Comparison of ENCODE assay signal across 1 cellular context in the genomic region with DNA sequence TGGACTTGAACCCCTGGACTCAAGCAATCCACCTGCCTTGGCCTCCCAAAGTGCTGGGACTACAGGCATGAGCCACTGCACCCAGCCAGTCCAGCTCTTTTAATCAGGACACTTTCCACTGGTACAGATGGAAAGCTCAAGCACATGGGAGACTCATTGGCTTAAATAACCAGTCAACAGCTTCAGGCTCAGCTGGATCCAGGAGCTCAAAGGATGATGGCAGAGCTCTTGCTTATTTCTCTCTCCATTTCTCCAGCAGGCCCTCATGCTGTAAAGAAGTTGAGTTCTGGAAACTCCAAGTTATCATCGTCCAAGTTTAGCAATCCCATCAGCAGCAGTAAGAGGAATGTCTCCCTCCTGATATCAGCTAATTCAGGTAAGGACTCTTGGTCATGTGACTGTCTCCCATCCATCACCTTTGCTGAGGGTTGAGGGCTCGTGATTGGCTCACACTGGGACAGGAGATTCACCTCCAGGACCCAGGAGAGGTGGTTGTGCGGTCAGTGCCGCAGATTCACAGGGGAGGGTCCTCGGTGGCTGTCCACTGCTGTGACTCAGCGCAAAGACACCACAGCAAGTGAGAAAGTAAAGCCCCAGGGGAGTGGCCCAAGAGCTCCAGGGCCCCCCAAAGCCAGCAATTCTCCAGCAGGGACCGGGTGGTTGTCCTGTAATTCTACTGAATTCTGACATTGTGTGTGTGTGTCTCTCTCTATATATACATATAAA.
TF ChIP-seq lines count a peak whose summit lies in the region.

No MANE protein-coding gene starts in this region.

TF ChIP-seq in K562, 482 proteins besides CTCF, POLR2A, EP300 and RAD21 (continued from another document and continues in another):
- TF ChIP-seq, protein P1, sequence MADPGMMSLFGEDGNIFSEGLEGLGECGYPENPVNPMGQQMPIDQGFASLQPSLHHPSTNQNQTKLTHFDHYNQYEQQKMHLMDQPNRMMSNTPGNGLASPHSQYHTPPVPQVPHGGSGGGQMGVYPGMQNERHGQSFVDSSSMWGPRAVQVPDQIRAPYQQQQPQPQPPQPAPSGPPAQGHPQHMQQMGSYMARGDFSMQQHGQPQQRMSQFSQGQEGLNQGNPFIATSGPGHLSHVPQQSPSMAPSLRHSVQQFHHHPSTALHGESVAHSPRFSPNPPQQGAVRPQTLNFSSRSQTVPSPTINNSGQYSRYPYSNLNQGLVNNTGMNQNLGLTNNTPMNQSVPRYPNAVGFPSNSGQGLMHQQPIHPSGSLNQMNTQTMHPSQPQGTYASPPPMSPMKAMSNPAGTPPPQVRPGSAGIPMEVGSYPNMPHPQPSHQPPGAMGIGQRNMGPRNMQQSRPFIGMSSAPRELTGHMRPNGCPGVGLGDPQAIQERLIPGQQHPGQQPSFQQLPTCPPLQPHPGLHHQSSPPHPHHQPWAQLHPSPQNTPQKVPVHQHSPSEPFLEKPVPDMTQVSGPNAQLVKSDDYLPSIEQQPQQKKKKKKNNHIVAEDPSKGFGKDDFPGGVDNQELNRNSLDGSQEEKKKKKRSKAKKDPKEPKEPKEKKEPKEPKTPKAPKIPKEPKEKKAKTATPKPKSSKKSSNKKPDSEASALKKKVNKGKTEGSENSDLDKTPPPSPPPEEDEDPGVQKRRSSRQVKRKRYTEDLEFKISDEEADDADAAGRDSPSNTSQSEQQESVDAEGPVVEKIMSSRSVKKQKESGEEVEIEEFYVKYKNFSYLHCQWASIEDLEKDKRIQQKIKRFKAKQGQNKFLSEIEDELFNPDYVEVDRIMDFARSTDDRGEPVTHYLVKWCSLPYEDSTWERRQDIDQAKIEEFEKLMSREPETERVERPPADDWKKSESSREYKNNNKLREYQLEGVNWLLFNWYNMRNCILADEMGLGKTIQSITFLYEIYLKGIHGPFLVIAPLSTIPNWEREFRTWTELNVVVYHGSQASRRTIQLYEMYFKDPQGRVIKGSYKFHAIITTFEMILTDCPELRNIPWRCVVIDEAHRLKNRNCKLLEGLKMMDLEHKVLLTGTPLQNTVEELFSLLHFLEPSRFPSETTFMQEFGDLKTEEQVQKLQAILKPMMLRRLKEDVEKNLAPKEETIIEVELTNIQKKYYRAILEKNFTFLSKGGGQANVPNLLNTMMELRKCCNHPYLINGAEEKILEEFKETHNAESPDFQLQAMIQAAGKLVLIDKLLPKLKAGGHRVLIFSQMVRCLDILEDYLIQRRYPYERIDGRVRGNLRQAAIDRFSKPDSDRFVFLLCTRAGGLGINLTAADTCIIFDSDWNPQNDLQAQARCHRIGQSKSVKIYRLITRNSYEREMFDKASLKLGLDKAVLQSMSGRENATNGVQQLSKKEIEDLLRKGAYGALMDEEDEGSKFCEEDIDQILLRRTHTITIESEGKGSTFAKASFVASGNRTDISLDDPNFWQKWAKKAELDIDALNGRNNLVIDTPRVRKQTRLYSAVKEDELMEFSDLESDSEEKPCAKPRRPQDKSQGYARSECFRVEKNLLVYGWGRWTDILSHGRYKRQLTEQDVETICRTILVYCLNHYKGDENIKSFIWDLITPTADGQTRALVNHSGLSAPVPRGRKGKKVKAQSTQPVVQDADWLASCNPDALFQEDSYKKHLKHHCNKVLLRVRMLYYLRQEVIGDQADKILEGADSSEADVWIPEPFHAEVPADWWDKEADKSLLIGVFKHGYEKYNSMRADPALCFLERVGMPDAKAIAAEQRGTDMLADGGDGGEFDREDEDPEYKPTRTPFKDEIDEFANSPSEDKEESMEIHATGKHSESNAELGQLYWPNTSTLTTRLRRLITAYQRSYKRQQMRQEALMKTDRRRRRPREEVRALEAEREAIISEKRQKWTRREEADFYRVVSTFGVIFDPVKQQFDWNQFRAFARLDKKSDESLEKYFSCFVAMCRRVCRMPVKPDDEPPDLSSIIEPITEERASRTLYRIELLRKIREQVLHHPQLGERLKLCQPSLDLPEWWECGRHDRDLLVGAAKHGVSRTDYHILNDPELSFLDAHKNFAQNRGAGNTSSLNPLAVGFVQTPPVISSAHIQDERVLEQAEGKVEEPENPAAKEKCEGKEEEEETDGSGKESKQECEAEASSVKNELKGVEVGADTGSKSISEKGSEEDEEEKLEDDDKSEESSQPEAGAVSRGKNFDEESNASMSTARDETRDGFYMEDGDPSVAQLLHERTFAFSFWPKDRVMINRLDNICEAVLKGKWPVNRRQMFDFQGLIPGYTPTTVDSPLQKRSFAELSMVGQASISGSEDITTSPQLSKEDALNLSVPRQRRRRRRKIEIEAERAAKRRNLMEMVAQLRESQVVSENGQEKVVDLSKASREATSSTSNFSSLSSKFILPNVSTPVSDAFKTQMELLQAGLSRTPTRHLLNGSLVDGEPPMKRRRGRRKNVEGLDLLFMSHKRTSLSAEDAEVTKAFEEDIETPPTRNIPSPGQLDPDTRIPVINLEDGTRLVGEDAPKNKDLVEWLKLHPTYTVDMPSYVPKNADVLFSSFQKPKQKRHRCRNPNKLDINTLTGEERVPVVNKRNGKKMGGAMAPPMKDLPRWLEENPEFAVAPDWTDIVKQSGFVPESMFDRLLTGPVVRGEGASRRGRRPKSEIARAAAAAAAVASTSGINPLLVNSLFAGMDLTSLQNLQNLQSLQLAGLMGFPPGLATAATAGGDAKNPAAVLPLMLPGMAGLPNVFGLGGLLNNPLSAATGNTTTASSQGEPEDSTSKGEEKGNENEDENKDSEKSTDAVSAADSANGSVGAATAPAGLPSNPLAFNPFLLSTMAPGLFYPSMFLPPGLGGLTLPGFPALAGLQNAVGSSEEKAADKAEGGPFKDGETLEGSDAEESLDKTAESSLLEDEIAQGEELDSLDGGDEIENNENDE (IDR thresholded peaks at IDR 0.05; ENCODE audit: low read depth, low read length): no peak
- TF ChIP-seq, protein P2, sequence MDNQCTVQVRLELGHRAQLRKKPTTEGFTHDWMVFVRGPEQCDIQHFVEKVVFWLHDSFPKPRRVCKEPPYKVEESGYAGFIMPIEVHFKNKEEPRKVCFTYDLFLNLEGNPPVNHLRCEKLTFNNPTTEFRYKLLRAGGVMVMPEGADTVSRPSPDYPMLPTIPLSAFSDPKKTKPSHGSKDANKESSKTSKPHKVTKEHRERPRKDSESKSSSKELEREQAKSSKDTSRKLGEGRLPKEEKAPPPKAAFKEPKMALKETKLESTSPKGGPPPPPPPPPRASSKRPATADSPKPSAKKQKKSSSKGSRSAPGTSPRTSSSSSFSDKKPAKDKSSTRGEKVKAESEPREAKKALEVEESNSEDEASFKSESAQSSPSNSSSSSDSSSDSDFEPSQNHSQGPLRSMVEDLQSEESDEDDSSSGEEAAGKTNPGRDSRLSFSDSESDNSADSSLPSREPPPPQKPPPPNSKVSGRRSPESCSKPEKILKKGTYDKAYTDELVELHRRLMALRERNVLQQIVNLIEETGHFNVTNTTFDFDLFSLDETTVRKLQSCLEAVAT (IDR thresholded peaks at IDR 0.05): no peak
- TF ChIP-seq CBX2 (IDR thresholded peaks at IDR 0.05; ENCODE audit: insufficient read depth, low read length, poor library complexity, severe bottlenecking): no peak
- TF ChIP-seq SNIP1 (IDR thresholded peaks at IDR 0.05; ENCODE audit: low read depth): no peak
- peak; percentile 58 for TF ChIP-seq C11orf30 (IDR thresholded peaks at IDR 0.05; ENCODE audit: low read depth)
- no peak for TF ChIP-seq HDAC6 (IDR thresholded peaks at IDR 0.05; ENCODE audit: low read depth, low read length)
- TF ChIP-seq MXI1 (IDR thresholded peaks at IDR 0.05; ENCODE audit: low read depth, low read length): no peak
- TF ChIP-seq, protein P3, sequence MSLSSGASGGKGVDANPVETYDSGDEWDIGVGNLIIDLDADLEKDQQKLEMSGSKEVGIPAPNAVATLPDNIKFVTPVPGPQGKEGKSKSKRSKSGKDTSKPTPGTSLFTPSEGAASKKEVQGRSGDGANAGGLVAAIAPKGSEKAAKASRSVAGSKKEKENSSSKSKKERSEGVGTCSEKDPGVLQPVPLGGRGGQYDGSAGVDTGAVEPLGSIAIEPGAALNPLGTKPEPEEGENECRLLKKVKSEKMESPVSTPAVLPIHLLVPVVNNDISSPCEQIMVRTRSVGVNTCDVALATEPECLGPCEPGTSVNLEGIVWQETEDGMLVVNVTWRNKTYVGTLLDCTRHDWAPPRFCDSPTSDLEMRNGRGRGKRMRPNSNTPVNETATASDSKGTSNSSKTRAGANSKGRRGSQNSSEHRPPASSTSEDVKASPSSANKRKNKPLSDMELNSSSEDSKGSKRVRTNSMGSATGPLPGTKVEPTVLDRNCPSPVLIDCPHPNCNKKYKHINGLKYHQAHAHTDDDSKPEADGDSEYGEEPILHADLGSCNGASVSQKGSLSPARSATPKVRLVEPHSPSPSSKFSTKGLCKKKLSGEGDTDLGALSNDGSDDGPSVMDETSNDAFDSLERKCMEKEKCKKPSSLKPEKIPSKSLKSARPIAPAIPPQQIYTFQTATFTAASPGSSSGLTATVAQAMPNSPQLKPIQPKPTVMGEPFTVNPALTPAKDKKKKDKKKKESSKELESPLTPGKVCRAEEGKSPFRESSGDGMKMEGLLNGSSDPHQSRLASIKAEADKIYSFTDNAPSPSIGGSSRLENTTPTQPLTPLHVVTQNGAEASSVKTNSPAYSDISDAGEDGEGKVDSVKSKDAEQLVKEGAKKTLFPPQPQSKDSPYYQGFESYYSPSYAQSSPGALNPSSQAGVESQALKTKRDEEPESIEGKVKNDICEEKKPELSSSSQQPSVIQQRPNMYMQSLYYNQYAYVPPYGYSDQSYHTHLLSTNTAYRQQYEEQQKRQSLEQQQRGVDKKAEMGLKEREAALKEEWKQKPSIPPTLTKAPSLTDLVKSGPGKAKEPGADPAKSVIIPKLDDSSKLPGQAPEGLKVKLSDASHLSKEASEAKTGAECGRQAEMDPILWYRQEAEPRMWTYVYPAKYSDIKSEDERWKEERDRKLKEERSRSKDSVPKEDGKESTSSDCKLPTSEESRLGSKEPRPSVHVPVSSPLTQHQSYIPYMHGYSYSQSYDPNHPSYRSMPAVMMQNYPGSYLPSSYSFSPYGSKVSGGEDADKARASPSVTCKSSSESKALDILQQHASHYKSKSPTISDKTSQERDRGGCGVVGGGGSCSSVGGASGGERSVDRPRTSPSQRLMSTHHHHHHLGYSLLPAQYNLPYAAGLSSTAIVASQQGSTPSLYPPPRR (CRISPR knock-in tag; IDR thresholded peaks at IDR 0.05; ENCODE audit: borderline replicate concordance): no peak
- TF ChIP-seq KLF10 (CRISPR knock-in tag; IDR thresholded peaks at IDR 0.05): no peak
- no peak for TF ChIP-seq CEBPZ (IDR thresholded peaks at IDR 0.05; ENCODE audit: borderline replicate concordance, low read depth, low read length)
- TF ChIP-seq BCOR (IDR thresholded peaks at IDR 0.05): peak; percentile 45; the same call in 1 of the 2 replicates
- no peak for TF ChIP-seq SRSF9 (IDR thresholded peaks at IDR 0.05; ENCODE audit: borderline replicate concordance, low read depth, low read length)
- peak; percentile 27 for TF ChIP-seq RBM25 (IDR thresholded peaks at IDR 0.05; ENCODE audit: low read depth, low read length, severe bottlenecking)
- TF ChIP-seq ERF (CRISPR knock-in tag; IDR thresholded peaks at IDR 0.05): no peak
- TF ChIP-seq BRD4 (IDR thresholded peaks at IDR 0.05): no peak
- TF ChIP-seq FOS (IDR thresholded peaks at IDR 0.05; ENCODE audit: extremely low read depth, insufficient read length): no peak
- no peak for TF ChIP-seq POLR3G (IDR thresholded peaks at IDR 0.05; ENCODE audit: extremely low read depth, insufficient read length, insufficient replicate concordance)
- no peak for TF ChIP-seq ZNF395 (CRISPR knock-in tag; IDR thresholded peaks at IDR 0.05)
- no peak for TF ChIP-seq LEF1 (IDR thresholded peaks at IDR 0.05)
- TF ChIP-seq TFE3 (CRISPR knock-in tag; IDR thresholded peaks at IDR 0.05): peak; percentile 75
- TF ChIP-seq IRF9 (tag; IDR thresholded peaks at IDR 0.05): no peak
- TF ChIP-seq MYC (IDR thresholded peaks at IDR 0.05; ENCODE audit: low read depth, low read length): no peak
- TF ChIP-seq MYC (CRISPR knock-in tag; IDR thresholded peaks at IDR 0.05; ENCODE audit: borderline replicate concordance, low read depth): no peak
